Comparison of ENCODE assay signal across 25 cellular contexts in genomic region chr18:48904847-48905394, GRCh38. TPM values are rescaled to one million over a fixed set of nuclear protein-coding genes. Genes with fewer than 3 reads are reported as not detected.
DNase-seq lines count a peak whose midpoint lies in the region; ATAC-seq, FAIRE-seq and TF ChIP-seq lines count a peak whose summit lies in the region.
"Had no signal": no experiment of that assay in that cellular context is flagged by ENCODE, and none has a peak within 500 bp of the region (broad histone marks: within the 10 kb centered on the region; RNA-seq: fewer than 3 reads in every experiment).

No MANE protein-coding gene starts in this region.

- H2BK20ac ChIP-seq in IMR-90 (ENCODE audit: low read depth, low read length) (peak overlapping the region; percentile 100; the same call in 1 of the 2 replicates), H1 (ENCODE audit: low read length) (no peak overlapping the region)

- no peak for ATAC-seq in IMR-90 (ENCODE audit: low read depth)
- ATAC-seq: GM23338, Panc1 had no signal

- H3K9me3 ChIP-seq in GM23248 (ENCODE audit: low read depth) (no peaks in the 10 kb centered on the region), IMR-90 (ENCODE audit: control insufficient read depth, insufficient read depth, low read length) (peaks cover 10% of the 10 kb centered on the region), H1 (ENCODE audit: insufficient read depth in 2 of 2, low read depth in 1 of 2, low read length in 1 of 2) (peaks cover 0 to 3% of the 10 kb centered on the region in 2 experiments; a peak in 1 of 4 replicates), tibial artery (no peaks in the 10 kb centered on the region)
- H3K9me3 ChIP-seq: BE2C, HAP-1 had no signal

- no peaks in the 10 kb centered on the region for H3K9me2 ChIP-seq in GM23248 (ENCODE audit: insufficient read depth)
- H3K9me2 ChIP-seq: SK-N-SH had no signal

- H3K36me3 ChIP-seq in GM23248 (ENCODE audit: low read depth) = no peaks in the 10 kb centered on the region
- no peaks in the 10 kb centered on the region for H3K36me3 ChIP-seq in IMR-90 (ENCODE audit: control insufficient read depth, insufficient read depth, low read length)
- H3K36me3 ChIP-seq in H1 (ENCODE audit: control insufficient read depth in 2 of 4, insufficient read depth in 4 of 4, low read length in 3 of 4) = no peaks in the 10 kb centered on the region
- no peaks in the 10 kb centered on the region for H3K36me3 ChIP-seq in tibial artery
- H3K36me3 ChIP-seq: BE2C, HAP-1 had no signal

- in situ Hi-C loops in GM23248 (cut with MboI) (no loop called here), IMR-90 (cut with MboI; ENCODE audit: low sequenced_read_pairs) (no loop called here)

- H3K79me1 ChIP-seq in IMR-90 (ENCODE audit: low read depth in 1 of 2, low read length in 2 of 2) (peaks cover 8 to 17% of the 10 kb centered on the region in 2 experiments; a peak in 3 of 4 replicates), H1 (ENCODE audit: low read depth, low read length) (no peaks in the 10 kb centered on the region)

- H2BK15ac ChIP-seq in IMR-90 (ENCODE audit: low read depth, low read length) (peak overlapping the region; percentile 48; the same call in 1 of the 3 replicates), H1 (ENCODE audit: low read length) (no peak overlapping the region)

- H3K9me3 Mint-ChIP-seq in osteocyte (ENCODE audit: unreplicated experiment) = peaks cover 14% of the 10 kb centered on the region

- peaks cover 26% of the 10 kb centered on the region for H3K9me1 ChIP-seq in IMR-90 (ENCODE audit: insufficient read depth, low read length)

- TF ChIP-seq CTCF in IMR-90 (conservative IDR thresholded peaks at IDR 0.05; ENCODE audit: low read depth, low read length) (no peak), H1 (IDR thresholded peaks at IDR 0.05; ENCODE audit: control extremely low read depth in 1 of 3, insufficient read depth in 1 of 3, low read depth in 1 of 3, low read length in 3 of 3) (no peak), tibial artery (IDR thresholded peaks at IDR 0.05) (no peak), osteocyte (IDR thresholded peaks at IDR 0.05) (no peak)

- peak overlapping the region; percentile 35; the same call in 1 of the 2 replicates for H3K27ac ChIP-seq in GM23248
- H3K27ac ChIP-seq in IMR-90 (ENCODE audit: insufficient read depth, low read length) = no peak overlapping the region
- H3K27ac ChIP-seq in H1 (ENCODE audit: low read depth, low read length) = no peak overlapping the region
- peak overlapping the region; percentile 85 to 93 for H3K27ac ChIP-seq in tibial artery
- H3K27ac ChIP-seq: KMS-11, RWPE1 had no signal

- H3K18ac ChIP-seq in IMR-90 (ENCODE audit: low read depth, low read length) (no peak overlapping the region), H1 (ENCODE audit: extremely low read depth, low read length) (no peak overlapping the region)

- H3K23ac ChIP-seq in IMR-90 (ENCODE audit: low read depth, low read length) (no peak overlapping the region), H1 (ENCODE audit: insufficient read length) (no peak overlapping the region)

- no peaks in the 10 kb centered on the region for H3K27me3 ChIP-seq in GM23248 (replicated peaks; ENCODE audit: insufficient read depth)
- H3K27me3 ChIP-seq in IMR-90 (ENCODE audit: control insufficient read depth, insufficient read depth, low read length) = no peaks in the 10 kb centered on the region
- no peaks in the 10 kb centered on the region; a peak in 1 of 7 replicates for H3K27me3 ChIP-seq in H1 (replicated peaks in 1 of 4; ENCODE audit: control insufficient read depth in 3 of 4, extremely low read depth in 1 of 4, insufficient read depth in 3 of 4, low read length in 3 of 4)
- H3K27me3 ChIP-seq in tibial artery = no peaks in the 10 kb centered on the region
- H3K27me3 ChIP-seq: BE2C had no signal

- dilution Hi-C loops in IMR-90 (cut with HindIII; ENCODE audit: low sequenced_read_pairs, unreplicated experiment) = no loop called here

- no peak overlapping the region for H3K4me3 ChIP-seq in GM23248
- no peak overlapping the region for H3K4me3 ChIP-seq in IMR-90 (ENCODE audit: insufficient read depth, low read depth, low read length)
- no peak overlapping the region for H3K4me3 ChIP-seq in H1 (ENCODE audit: extremely low read depth in 1 of 4, insufficient read depth in 2 of 4, low read depth in 3 of 4, low read length in 4 of 4)
- H3K4me3 ChIP-seq in tibial artery = no peak overlapping the region
- H3K4me3 ChIP-seq: GM23338, HAP-1 had no signal

- H3K36me3 Mint-ChIP-seq in osteocyte (ENCODE audit: unreplicated experiment) = peaks cover 5% of the 10 kb centered on the region

- H4K8ac ChIP-seq in IMR-90 (ENCODE audit: low read depth in 2 of 2, low read length in 2 of 2) (no peak overlapping the region), H1 (ENCODE audit: extremely low read depth, insufficient read depth, low read length) (no peak overlapping the region)

- TF ChIP-seq POLR2A in IMR-90 (IDR thresholded peaks at IDR 0.05; ENCODE audit: low read depth, low read length) (no peak), H1 (IDR thresholded peaks at IDR 0.05; ENCODE audit: control extremely low read depth in 1 of 2, low read depth in 2 of 2, low read length in 2 of 2) (no peak)

- CTCF ChIA-PET in IMR-90 (lab: Yijun Ruan, JAX) (no interaction called here), H1 (lab: Charles Lee; ENCODE audit: partially characterized antibody) (interaction anchor here (1.9 kb wide), 1 partner anchor 8 kb away, joined by 5 read pairs; no protein-coding TSS in a partner anchor)

- no peak overlapping the region for H2BK12ac ChIP-seq in H1 (ENCODE audit: low read depth, low read length)

- no TSS peak for BruUV-seq in IMR-90 (replicated peaks; lab: Mats Ljungman, UMichigan)

- H3K4me3 Mint-ChIP-seq in osteocyte (ENCODE audit: unreplicated experiment) = no peak overlapping the region
- H3K4me3 Mint-ChIP-seq: GM23338 had no signal

- H3K4me1 ChIP-seq in GM23248 (ENCODE audit: insufficient read depth) (peaks cover 28% of the 10 kb centered on the region), IMR-90 (ENCODE audit: control insufficient read depth, insufficient read depth, low read length) (peaks cover 21% of the 10 kb centered on the region), H1 (replicated peaks in 1 of 4; ENCODE audit: control insufficient read depth in 3 of 4, insufficient read depth in 4 of 4, low read length in 3 of 4) (no peaks in the 10 kb centered on the region), tibial artery (peaks cover 0 to 34% (median 23%) of the 10 kb centered on the region in 4 donors)

- H3K56ac ChIP-seq in IMR-90 (ENCODE audit: extremely low read depth, insufficient read depth, low read length) (no peak overlapping the region), H1 (replicated peaks; ENCODE audit: insufficient read length, low read depth, low read length) (no peak overlapping the region)

- H3F3A ChIP-seq in GM23248 (ENCODE audit: insufficient read depth) = peaks cover 38% of the 10 kb centered on the region

- peaks cover 40% of the 10 kb centered on the region for H3K4me1 Mint-ChIP-seq in osteocyte (ENCODE audit: unreplicated experiment)
- H3K4me1 Mint-ChIP-seq: GM23338 had no signal

- H2BK5ac ChIP-seq in IMR-90 (ENCODE audit: low read depth, low read length, poor library complexity, severe bottlenecking) (peak overlapping the region; percentile 9), H1 (ENCODE audit: low read depth, low read length) (0 out of 2 replicates have a peak overlapping the region, but pooled peaks have one; percentile 19)

- peak overlapping the region; percentile 100; the same call in 1 of the 2 replicates for H2BK120ac ChIP-seq in IMR-90 (ENCODE audit: low read depth, low read length)
- no peak overlapping the region for H2BK120ac ChIP-seq in H1 (replicated peaks; ENCODE audit: low read depth, low read length)

- no peak for TF ChIP-seq RAD21 in IMR-90 (IDR thresholded peaks at IDR 0.05; ENCODE audit: low read length)
- no peak for TF ChIP-seq RAD21 in H1 (IDR thresholded peaks at IDR 0.05 in 1 of 2, conservative IDR thresholded peaks at IDR 0.05 in 1 of 2; ENCODE audit: low read depth in 2 of 2, low read length in 2 of 2)

- FAIRE-seq in H1 (lab: Jason Lieb, UNC) (no peak), GM19239 (lab: Jason Lieb, UNC) (no peak)
- FAIRE-seq: GM12891 had no signal

- DNase-seq in GM23248 (no peak), IMR-90 (no peak), H1 (ENCODE audit: low read depth in 1 of 2, low spot score in 2 of 2) (no peak), tibial artery (peak in 1 of 2 donors; percentile 40), GM19239 (ENCODE audit: insufficient read length, low spot score) (no peak), osteocyte (ENCODE audit: extremely low spot score, unreplicated experiment) (no peak), NCI-H1694 treated with DMSO at 0.1 percent for 48 hours (lab: John Stamatoyannopoulos, UW) (no peak)
- DNase-seq: ACHN, BE2C, Calu3, DMS79 treated with DMSO at 0.1 percent for 48 hours, GF-D8, MM.1S, NCI-H2029 treated with DMSO at 0.1 percent for 48 hours, NCI-H2227 treated with DMSO at 0.1 percent for 48 hours, NCI-H526 treated with DMSO at 0.1 percent for 48 hours, SHP77 treated with DMSO at 0.1 percent for 48 hours, SK-N-SH, SW 1271 had no signal

- H3K79me2 ChIP-seq in GM23248 (ENCODE audit: insufficient read depth) (no peaks in the 10 kb centered on the region), H1 (ENCODE audit: control insufficient read depth in 1 of 2, insufficient read depth in 2 of 2, low read length in 2 of 2) (no peaks in the 10 kb centered on the region)

- peaks cover 5% of the 10 kb centered on the region; the same call in 1 of the 2 replicates for H3K23me2 ChIP-seq in H1 (ENCODE audit: low read depth, low read length)

- H3K27ac Mint-ChIP-seq in osteocyte (ENCODE audit: unreplicated experiment) = no peak overlapping the region
- H3K27ac Mint-ChIP-seq: GM23338 had no signal

- H3K27me3 Mint-ChIP-seq in osteocyte (ENCODE audit: unreplicated experiment) = no peaks in the 10 kb centered on the region

- no peak overlapping the region; the same call in 1 of the 2 replicates for H4K91ac ChIP-seq in IMR-90 (ENCODE audit: insufficient read depth, low read depth, low read length)
- H4K91ac ChIP-seq in H1 (replicated peaks; ENCODE audit: insufficient read length, low read length) = no peak overlapping the region

- 88 to 94% methylated on average over 2 to 3 of the region's 3 CpGs for WGBS in GM23248 (ENCODE audit: low coverage in 1 of 2, low lambda C conversion rate in 2 of 2, missing lambda C conversion rate in 2 of 2), 2 experiments
- WGBS in IMR-90 (ENCODE audit: extremely low coverage in 2 of 2, insufficient read length in 1 of 2), 2 experiments = 100% methylated on average over 2 of the region's 3 CpGs; no CpG with 5 or more reads in 1 of the 2 experiments
- 59% methylated on average over 3 of the region's 3 CpGs; no CpG with 5 or more reads in 1 of the 2 experiments for WGBS in H1 (ENCODE audit: extremely low coverage in 1 of 2, insufficient coverage in 1 of 2, insufficient read length in 1 of 2, insufficient replicate concordance in 2 of 2, low coverage in 1 of 2, low lambda C conversion rate in 2 of 2, missing lambda C conversion rate in 1 of 2), 2 experiments

- no peak overlapping the region for H3K9ac ChIP-seq in GM23248
- no peak overlapping the region for H3K9ac ChIP-seq in IMR-90 (ENCODE audit: low read depth, low read length)
- no peak overlapping the region for H3K9ac ChIP-seq in H1 (replicated peaks in 1 of 4; ENCODE audit: extremely low read depth in 1 of 4, low read depth in 3 of 4, low read length in 3 of 4)
- H3K9ac ChIP-seq: KMS-11, SK-N-SH had no signal

- H3K14ac ChIP-seq in IMR-90 (replicated peaks; ENCODE audit: low read depth, low read length) (0 out of 2 replicates have a peak overlapping the region, but pooled peaks have one; percentile 87), H1 (ENCODE audit: insufficient read length) (no peak overlapping the region)

- intact Hi-C loops in IMR-90 (cut with micrococcal nuclease) (no loop called here), tibial artery (cut with DNase I; ENCODE audit: low total_unique reads) (no loop called here)

- H2AK5ac ChIP-seq in IMR-90 (ENCODE audit: low read depth, low read length) (peak overlapping the region; percentile 87), H1 (ENCODE audit: low read depth, low read length) (peak overlapping the region; percentile 88; the same call in 1 of the 2 replicates)

- no peak overlapping the region for H2AK9ac ChIP-seq in IMR-90 (replicated peaks; ENCODE audit: low read depth, low read length, poor library complexity)

- TF ChIP-seq EP300 in H1 (IDR thresholded peaks at IDR 0.05; ENCODE audit: borderline replicate concordance in 1 of 2, low read depth in 2 of 2, low read length in 2 of 2) = no peak

- no peak overlapping the region for H3K4me2 ChIP-seq in GM23248 (ENCODE audit: unreplicated experiment)
- H3K4me2 ChIP-seq in IMR-90 (ENCODE audit: low read depth, low read length) = no peak overlapping the region
- no peak overlapping the region for H3K4me2 ChIP-seq in H1 (ENCODE audit: insufficient read depth in 1 of 2, low read depth in 2 of 2, low read length in 2 of 2)
- H3K4me2 ChIP-seq: GM23338, KMS-11, SK-N-SH had no signal

- no peaks in the 10 kb centered on the region for H4K20me1 ChIP-seq in GM23248 (ENCODE audit: insufficient read depth)
- no peaks in the 10 kb centered on the region for H4K20me1 ChIP-seq in IMR-90 (ENCODE audit: insufficient read depth, low read length)
- no peaks in the 10 kb centered on the region for H4K20me1 ChIP-seq in H1 (replicated peaks in 1 of 2; ENCODE audit: control insufficient read depth in 1 of 2, insufficient read depth in 2 of 2, low read length in 2 of 2)

- H4K5ac ChIP-seq in IMR-90 (ENCODE audit: low read depth, low read length) = no peak overlapping the region
- H4K5ac ChIP-seq in H1 (ENCODE audit: insufficient read length, low read depth, low read length) = no peak overlapping the region

- H3K4ac ChIP-seq in IMR-90 (ENCODE audit: low read depth, low read length) (peak overlapping the region; percentile 88), H1 (replicated peaks; ENCODE audit: insufficient read length, low read depth, low read length) (no peak overlapping the region)

- POLR2A ChIA-PET in IMR-90 (lab: Charles Lee; ENCODE audit: unreplicated experiment) (no interaction called here), H1 (lab: Charles Lee; ENCODE audit: partially characterized antibody) (no interaction called here)

- H2AFZ ChIP-seq in GM23248 (no peak overlapping the region), IMR-90 (replicated peaks; ENCODE audit: low read length, poor library complexity) (no peak overlapping the region), H1 (ENCODE audit: low read length) (no peak overlapping the region)
- H2AFZ ChIP-seq: GM23338 had no signal

RNA-seq across cellular contexts. Expression of gene SMAD7, which starts 45.8 kb away (rescaled TPM):
- 43.6 and 51.7 TPM in 2 replicates for total RNA-seq in GM23248 (2014; rRNA removed; shearing (Covaris generic))
- 6.8 and 8.4 TPM in 2 replicates for polyA plus RNA-seq in GM23248 (2016; fragmentation: Nextera tagmentation; extraction: Ambion mirVana)
- total RNA-seq in IMR-90 (2012; rRNA removed) = 13.3 and 15.8 TPM in 2 replicates
- 17.6 and 17.9 TPM in 2 replicates for polyA plus RNA-seq in IMR-90 (2012; rRNA removed)
- 8.3 and 14.6 TPM in 2 replicates for polyA plus RNA-seq in IMR-90 (2012; cell fraction: cytosol; rRNA removed)
- polyA plus RNA-seq in IMR-90 (2012; cell fraction: nucleus; rRNA removed; ENCODE audit: low replicate concordance) = 22.6 and 22.9 TPM in 2 replicates
- total RNA-seq in H1 (2021; fragmentation: NEBNext Ultra II Directional; extraction: Animal tissue kit (Norgen Biotek cat#: 25700)) = 13.8 and 15.5 TPM in 2 replicates
- 6.5 and 6.6 TPM in 2 replicates for polyA plus RNA-seq in H1 (2011; rRNA removed)
- polyA plus RNA-seq in H1 (2011; cell fraction: cytosol; rRNA removed) = 6.1 TPM
- 9.4 TPM for polyA plus RNA-seq in H1 (2011; cell fraction: nucleus; rRNA removed)
- polyA plus RNA-seq in H1 (2012, experiment 1 of 2) = 3.7 to 4.5 TPM (median 4.3 TPM) in 4 replicates
- 4.8 TPM for polyA plus RNA-seq in H1 (2012, experiment 2 of 2)
- 12.4 TPM for polyA plus RNA-seq in H1 (2013, experiment 1 of 2)
- 12.0 TPM for polyA plus RNA-seq in H1 (2013, experiment 2 of 2)
- polyA minus RNA-seq in H1 (2011; rRNA and poly(A)+ RNA removed) = 10.3 and 13.5 TPM in 2 replicates
- polyA minus RNA-seq in H1 (2011; cell fraction: cytosol; rRNA and poly(A)+ RNA removed) = 9.7 TPM
- polyA minus RNA-seq in H1 (2011; cell fraction: nucleus; rRNA and poly(A)+ RNA removed) = 9.4 TPM
- 53.6 and 55.8 TPM in 2 replicates for total RNA-seq in osteocyte

Comparison
In these comparisons a context has a peak if more than half of its experiments do, and no peak if none do; other contexts are left out.
1. H3K27ac ChIP-seq: peak in GM23248 (single experiment) and tibial artery (2 of 2); none in IMR-90 (single experiment) and H1 (single experiment).